In the genomic region with DNA sequence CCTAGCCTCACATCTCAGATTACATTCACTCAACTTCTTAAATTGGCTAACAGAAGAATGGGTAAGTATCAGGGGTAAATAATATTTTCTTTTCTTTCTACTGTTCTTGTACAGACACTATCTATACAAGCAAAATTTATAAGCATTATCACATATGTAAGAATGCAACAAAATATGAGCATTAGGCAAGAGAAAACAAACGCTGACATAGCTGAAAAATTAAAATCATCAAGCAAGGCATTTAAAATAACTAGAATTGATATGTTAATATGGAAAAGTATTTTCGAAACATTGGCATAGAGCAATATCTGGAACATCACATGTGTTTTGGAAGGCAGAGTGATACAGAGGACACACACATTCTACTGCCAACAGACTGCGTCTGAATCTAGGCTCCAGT, we compare ENCODE assay signal across 4 cellular contexts.
TF ChIP-seq lines count a peak whose summit lies in the region.

No MANE protein-coding gene starts in this region.

TF ChIP-seq in HepG2, 621 proteins besides CTCF, POLR2A, EP300 and RAD21:
- 0 out of 2 replicates have a peak, but pooled peaks have one; percentile 31 for TF ChIP-seq MAFF (IDR thresholded peaks at IDR 0.05; ENCODE audit: low read depth, low read length)
- TF ChIP-seq MAFK (conservative IDR thresholded peaks at IDR 0.05 in 1 of 2, IDR thresholded peaks at IDR 0.05 in 1 of 2; ENCODE audit: low read length in 2 of 2): peak; percentile 36 to 62; a peak in 3 of 4 replicates
- TF ChIP-seq, protein P1, sequence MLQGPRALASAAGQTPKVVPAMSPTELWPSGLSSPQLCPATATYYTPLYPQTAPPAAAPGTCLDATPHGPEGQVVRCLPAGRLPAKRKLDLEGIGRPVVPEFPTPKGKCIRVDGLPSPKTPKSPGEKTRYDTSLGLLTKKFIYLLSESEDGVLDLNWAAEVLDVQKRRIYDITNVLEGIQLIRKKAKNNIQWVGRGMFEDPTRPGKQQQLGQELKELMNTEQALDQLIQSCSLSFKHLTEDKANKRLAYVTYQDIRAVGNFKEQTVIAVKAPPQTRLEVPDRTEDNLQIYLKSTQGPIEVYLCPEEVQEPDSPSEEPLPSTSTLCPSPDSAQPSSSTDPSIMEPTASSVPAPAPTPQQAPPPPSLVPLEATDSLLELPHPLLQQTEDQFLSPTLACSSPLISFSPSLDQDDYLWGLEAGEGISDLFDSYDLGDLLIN (CRISPR knock-in tag; IDR thresholded peaks at IDR 0.05; ENCODE audit: borderline replicate concordance): no peak

TF ChIP-seq in A549, 52 proteins besides CTCF, POLR2A, EP300 and RAD21:
- peak; percentile 39 for TF ChIP-seq MAFK (IDR thresholded peaks at IDR 0.05; ENCODE audit: partially characterized antibody)
- TF ChIP-seq FOSL2 (IDR thresholded peaks at IDR 0.05): no peak
- TF ChIP-seq FOSL2 (CRISPR knock-in tag; IDR thresholded peaks at IDR 0.05): no peak

TF ChIP-seq in IMR-90, 13 proteins besides CTCF, POLR2A, EP300 and RAD21:
- TF ChIP-seq MAFK (IDR thresholded peaks at IDR 0.05; ENCODE audit: low read depth, low read length): peak; percentile 63
- TF ChIP-seq, protein P2, sequence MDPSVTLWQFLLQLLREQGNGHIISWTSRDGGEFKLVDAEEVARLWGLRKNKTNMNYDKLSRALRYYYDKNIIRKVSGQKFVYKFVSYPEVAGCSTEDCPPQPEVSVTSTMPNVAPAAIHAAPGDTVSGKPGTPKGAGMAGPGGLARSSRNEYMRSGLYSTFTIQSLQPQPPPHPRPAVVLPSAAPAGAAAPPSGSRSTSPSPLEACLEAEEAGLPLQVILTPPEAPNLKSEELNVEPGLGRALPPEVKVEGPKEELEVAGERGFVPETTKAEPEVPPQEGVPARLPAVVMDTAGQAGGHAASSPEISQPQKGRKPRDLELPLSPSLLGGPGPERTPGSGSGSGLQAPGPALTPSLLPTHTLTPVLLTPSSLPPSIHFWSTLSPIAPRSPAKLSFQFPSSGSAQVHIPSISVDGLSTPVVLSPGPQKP (IDR thresholded peaks at IDR 0.05; ENCODE audit: borderline replicate concordance, low read depth, low read length): no peak

TF ChIP-seq in K562, 482 proteins besides CTCF, POLR2A, EP300 and RAD21:
- TF ChIP-seq ZNF717 (CRISPR knock-in tag; IDR thresholded peaks at IDR 0.05) (no peak), ZNF316 (IDR thresholded peaks at IDR 0.05) (peak; percentile 32; the same call in 1 of the 2 replicates), ZNF184 (CRISPR knock-in tag; IDR thresholded peaks at IDR 0.05) (no peak), ZC3H8 (IDR thresholded peaks at IDR 0.05) (no peak), POLR2AphosphoS2 (IDR thresholded peaks at IDR 0.05; ENCODE audit: low read length) (no peak), TARDBP (IDR thresholded peaks at IDR 0.05) (no peak)
